1 cellular context compared by ENCODE assay signal in genomic region chr7:84837405-84837804, GRCh38.
TF ChIP-seq lines count a peak whose summit lies in the region.

No MANE protein-coding gene starts in this region.

TF ChIP-seq in K562, 482 proteins besides CTCF, POLR2A, EP300 and RAD21 (continued from another document):
- TF ChIP-seq ARID3A (IDR thresholded peaks at IDR 0.05; ENCODE audit: borderline replicate concordance, low read depth, low read length) (no peak), MEIS2 (IDR thresholded peaks at IDR 0.05; ENCODE audit: partially characterized antibody) (peak; percentile 97), U2AF2 (optimal IDR thresholded peaks at IDR 0.05; ENCODE audit: low read depth, low read length) (no peak), ZNF444 (CRISPR knock-in tag; IDR thresholded peaks at IDR 0.05) (no peak), FOXK2 (conservative IDR thresholded peaks at IDR 0.05 in 1 of 2, IDR thresholded peaks at IDR 0.05 in 1 of 2; ENCODE audit: low read depth in 2 of 2) (no peak), RNF2 (IDR thresholded peaks at IDR 0.05) (no peak), CBX2 (IDR thresholded peaks at IDR 0.05; ENCODE audit: insufficient read depth, low read length, poor library complexity, severe bottlenecking) (no peak), ZBTB34 (CRISPR knock-in tag; IDR thresholded peaks at IDR 0.05) (no peak), RCOR1 (IDR thresholded peaks at IDR 0.05; ENCODE audit: borderline replicate concordance in 1 of 2, low read depth in 2 of 2, low read length in 2 of 2) (peak in 1 of 2 experiments; percentile 55; a peak in 2 of 4 replicates), IRF1 (CRISPR knock-in tag; IDR thresholded peaks at IDR 0.05; ENCODE audit: borderline replicate concordance) (no peak), MECOM (CRISPR knock-in tag; IDR thresholded peaks at IDR 0.05) (no peak), ZNF280A (IDR thresholded peaks at IDR 0.05; ENCODE audit: low read depth, partially characterized antibody) (no peak), BRD9 (IDR thresholded peaks at IDR 0.05; ENCODE audit: low read depth, partially characterized antibody) (no peak), HMG20B (CRISPR knock-in tag; IDR thresholded peaks at IDR 0.05) (no peak), RNF219 (CRISPR knock-in tag; IDR thresholded peaks at IDR 0.05) (no peak), NRF1 (conservative IDR thresholded peaks at IDR 0.05 in 1 of 2, IDR thresholded peaks at IDR 0.05 in 1 of 2) (no peak), ZBTB8A (IDR thresholded peaks at IDR 0.05; ENCODE audit: partially characterized antibody) (no peak), ZBTB7A (IDR thresholded peaks at IDR 0.05; ENCODE audit: borderline replicate concordance, control insufficient read depth, low read depth, low read length) (no peak), TCF15 (CRISPR knock-in tag; IDR thresholded peaks at IDR 0.05) (no peak), XRCC3 (IDR thresholded peaks at IDR 0.05) (no peak), EHMT2 (IDR thresholded peaks at IDR 0.05) (no peak), SREBF1 (IDR thresholded peaks at IDR 0.05; ENCODE audit: borderline replicate concordance, low read depth, low read length) (no peak), CREB3L1 (IDR thresholded peaks at IDR 0.05; ENCODE audit: borderline replicate concordance, low read depth) (no peak), DMBX1 (CRISPR knock-in tag; IDR thresholded peaks at IDR 0.05; ENCODE audit: borderline replicate concordance) (no peak), STAT5A (IDR thresholded peaks at IDR 0.05; ENCODE audit: borderline replicate concordance, low read length) (peak; percentile 37; the same call in 1 of the 2 replicates), WHSC1 (IDR thresholded peaks at IDR 0.05; ENCODE audit: low read length) (no peak), TEAD4 (IDR thresholded peaks at IDR 0.05; ENCODE audit: low read length) (peak; percentile 87), TEAD4 (CRISPR knock-in tag; IDR thresholded peaks at IDR 0.05; ENCODE audit: borderline replicate concordance) (no peak), RBBP5 (IDR thresholded peaks at IDR 0.05; ENCODE audit: borderline replicate concordance, insufficient read depth, low read length, poor library complexity, severe bottlenecking) (no peak), ZC3H11A (IDR thresholded peaks at IDR 0.05; ENCODE audit: low read depth, low read length) (no peak), POLR2AphosphoS5 (IDR thresholded peaks at IDR 0.05; ENCODE audit: control insufficient read depth, insufficient read depth, low read depth, low read length) (0 out of 2 replicates have a peak, but pooled peaks have one; percentile 25), DLX4 (CRISPR knock-in tag; IDR thresholded peaks at IDR 0.05) (no peak), EZH2 (IDR thresholded peaks at IDR 0.05; ENCODE audit: borderline replicate concordance, low read depth, low read length) (no peak), NFATC3 (IDR thresholded peaks at IDR 0.05) (no peak), NR2F6 (CRISPR knock-in tag; IDR thresholded peaks at IDR 0.05) (no peak), ZNF311 (CRISPR knock-in tag; IDR thresholded peaks at IDR 0.05) (no peak), ZNF764 (CRISPR knock-in tag; IDR thresholded peaks at IDR 0.05; ENCODE audit: low read depth) (no peak), CXXC5 (CRISPR knock-in tag; IDR thresholded peaks at IDR 0.05) (peak; percentile 38; the same call in 1 of the 2 replicates), KDM1A (IDR thresholded peaks at IDR 0.05) (peak; percentile 54 to 68; a peak in 3 of 4 replicates), PTBP1 (IDR thresholded peaks at IDR 0.05; ENCODE audit: low read depth, low read length) (no peak), SIN3A (IDR thresholded peaks at IDR 0.05; ENCODE audit: borderline replicate concordance in 2 of 2, control insufficient read depth in 1 of 2, low read depth in 2 of 2, low read length in 2 of 2) (no peak), TFAM (CRISPR knock-in tag; conservative IDR thresholded peaks at IDR 0.05) (no peak), KAT7 (CRISPR knock-in tag; IDR thresholded peaks at IDR 0.05; ENCODE audit: borderline replicate concordance) (no peak), ESRRB (CRISPR knock-in tag; IDR thresholded peaks at IDR 0.05; ENCODE audit: borderline replicate concordance) (no peak), TARDBP (IDR thresholded peaks at IDR 0.05) (no peak), ARID1B (IDR thresholded peaks at IDR 0.05) (peak; percentile 70), GTF2A2 (tag; IDR thresholded peaks at IDR 0.05) (no peak), SIRT6 (IDR thresholded peaks at IDR 0.05; ENCODE audit: low read depth, low read length) (no peak), ARID4B (CRISPR knock-in tag; IDR thresholded peaks at IDR 0.05) (no peak), MTA3 (IDR thresholded peaks at IDR 0.05; ENCODE audit: borderline replicate concordance) (no peak), ZNF436 (CRISPR knock-in tag; IDR thresholded peaks at IDR 0.05) (no peak), TEAD1 (CRISPR knock-in tag; IDR thresholded peaks at IDR 0.05) (no peak)
